ENCODE assay signal across 21 cellular contexts in the genomic region with DNA sequence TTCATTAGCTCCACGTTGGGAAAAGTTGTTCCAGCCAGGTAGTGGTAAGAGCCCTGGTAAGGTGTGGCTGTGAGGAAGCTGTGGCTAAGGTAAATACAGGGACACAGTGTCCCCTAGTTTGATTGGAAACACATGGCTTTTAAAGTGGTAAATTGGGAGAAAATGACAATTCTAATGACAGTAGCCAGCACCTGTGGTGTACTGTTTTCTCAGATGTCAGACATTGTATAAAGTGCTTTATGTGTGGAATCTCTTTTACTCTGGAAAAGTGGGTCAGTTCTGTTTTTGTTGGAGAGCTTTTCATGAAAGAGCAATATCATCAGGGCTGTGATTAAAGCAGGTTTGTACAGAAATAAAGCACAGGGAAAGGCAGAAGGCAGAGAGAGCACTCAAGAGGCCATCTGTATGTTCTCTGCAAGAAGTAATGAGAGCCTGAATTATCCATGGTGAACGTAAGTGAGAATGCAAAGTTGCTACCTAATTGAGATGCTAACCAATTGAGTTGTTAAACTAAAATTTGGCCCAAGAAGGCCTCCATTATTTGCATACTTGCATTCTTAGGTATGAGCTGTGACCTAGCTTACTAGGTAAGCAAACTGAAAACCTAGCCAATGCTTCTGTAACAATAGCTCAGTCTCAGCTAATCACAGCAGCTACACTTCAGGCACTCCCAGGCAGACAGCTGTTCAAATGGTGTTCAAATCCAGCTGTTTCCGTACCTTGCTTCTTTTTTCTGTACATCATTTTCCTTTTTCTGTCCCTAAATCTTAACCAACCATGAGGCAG. TPM values are rescaled to one million over a fixed set of nuclear protein-coding genes. Genes with fewer than 3 reads are reported as not detected.
DNase-seq lines count a peak whose midpoint lies in the region; ATAC-seq, FAIRE-seq and TF ChIP-seq lines count a peak whose summit lies in the region.
"Had no signal": no experiment of that assay in that cellular context is flagged by ENCODE, and none has a peak within 500 bp of the region (broad histone marks: within the 10 kb centered on the region; RNA-seq: fewer than 3 reads in every experiment).

No MANE protein-coding gene starts in this region.

- peaks cover 0 to 5% (median 0%) of the 10 kb centered on the region in 5 donors for H3K27me3 Mint-ChIP-seq in naive thymus-derived CD8-positive, alpha-beta T cell
- H3K27me3 Mint-ChIP-seq: activated naive CD8-positive, alpha-beta T cell treated with anti-CD3 and anti-CD28 coated beads, Interleukin-2, amount 50 U/mL, for 24 hours; T-cell had no signal

- TF ChIP-seq POLR2A in body of pancreas (IDR thresholded peaks at IDR 0.05) (no peak), lower leg skin (IDR thresholded peaks at IDR 0.05) (no peak)

- H3K27ac ChIP-seq in body of pancreas = no peak overlapping the region
- H3K27ac ChIP-seq in thoracic aorta = peak overlapping the region; percentile 1 to 20
- H3K27ac ChIP-seq: A549, BLaER1, brain microvascular endothelial cell had no signal

- H3K9me3 ChIP-seq in body of pancreas (no peaks in the 10 kb centered on the region), thoracic aorta (no peaks in the 10 kb centered on the region)
- H3K9me3 ChIP-seq: A549, BLaER1 had no signal

- no peaks in the 10 kb centered on the region for H3K36me3 Mint-ChIP-seq in naive thymus-derived CD8-positive, alpha-beta T cell
- H3K36me3 Mint-ChIP-seq: T-cell had no signal

- TF ChIP-seq CTCF in body of pancreas (IDR thresholded peaks at IDR 0.05) = no peak
- no peak for TF ChIP-seq CTCF in thoracic aorta (IDR thresholded peaks at IDR 0.05)
- no peak for TF ChIP-seq CTCF in lower leg skin (IDR thresholded peaks at IDR 0.05)

- H3K36me3 ChIP-seq in body of pancreas (replicated peaks in 1 of 2; ENCODE audit: insufficient read depth in 1 of 2, low read depth in 2 of 2) = no peaks in the 10 kb centered on the region
- peaks cover 18% of the 10 kb centered on the region for H3K36me3 ChIP-seq in thoracic aorta
- H3K36me3 ChIP-seq: BLaER1, brain microvascular endothelial cell had no signal

- 45 to 46% methylated on average over 3 of the region's 3 CpGs for WGBS in body of pancreas, 2 donors
- WGBS in lower leg skin, 2 donors = 71 to 75% methylated on average over 3 of the region's 3 CpGs

- H3K4me1 Mint-ChIP-seq in naive thymus-derived CD8-positive, alpha-beta T cell = no peaks in the 10 kb centered on the region
- H3K4me1 Mint-ChIP-seq: activated naive CD8-positive, alpha-beta T cell treated with anti-CD3 and anti-CD28 coated beads, Interleukin-2, amount 50 U/mL, for 24 hours; T-cell had no signal

- H3K4me3 Mint-ChIP-seq in naive thymus-derived CD8-positive, alpha-beta T cell = no peak overlapping the region
- H3K4me3 Mint-ChIP-seq: activated naive CD8-positive, alpha-beta T cell treated with anti-CD3 and anti-CD28 coated beads, Interleukin-2, amount 50 U/mL, for 24 hours; T-cell had no signal

- DNase-seq in NCI-H2107 treated with DMSO at 0.1 percent for 48 hours (lab: John Stamatoyannopoulos, UW; ENCODE audit: unreplicated experiment) (peak; percentile 27), NCI-H2107 (lab: John Stamatoyannopoulos, UW) (no peak), NCI-H69 (lab: John Stamatoyannopoulos, UW) (peak; percentile 77), body of pancreas (no peak), thoracic aorta (ENCODE audit: low spot score) (no peak), frontal cortex (ENCODE audit: low spot score in 2 of 2) (no peak), lower leg skin (ENCODE audit: low spot score in 2 of 2) (no peak)
- no peak for DNase-seq in naive thymus-derived CD8-positive, alpha-beta T cell
- DNase-seq: activated effector memory CD4-positive, alpha-beta T cell treated with Interleukin-2 at 50 U/mL for 16 hours; activated naive CD8-positive, alpha-beta T cell treated with anti-CD3 and anti-CD28 coated beads, Interleukin-2, amount 50 U/mL, for 24 hours; brain microvascular endothelial cell; HCEC 1CT; Kasumi-1; NCI-H510A; stimulated activated CD4-positive, alpha-beta T cell treated with anti-CD3 and anti-CD28 coated beads, Interleukin-12 subunit alpha, Interleukin-12 subunit beta, amount 100 ng/mL, for 4 hours; T-cell had no signal

- intact Hi-C loops in body of pancreas (cut with DNase I) (no loop called here), lower leg skin (cut with DNase I; ENCODE audit: low total_unique reads) (no loop called here)

- FAIRE-seq in frontal cortex (lab: Jason Lieb, UNC) = no peak
- FAIRE-seq: A549, colon, D721Med had no signal

- POLR2A ChIA-PET in naive thymus-derived CD8-positive, alpha-beta T cell (lab: Charles Lee) = no interaction called here

- H3K27me3 ChIP-seq in body of pancreas = no peaks in the 10 kb centered on the region
- H3K27me3 ChIP-seq in thoracic aorta (replicated peaks; ENCODE audit: insufficient read depth) = no peaks in the 10 kb centered on the region
- H3K27me3 ChIP-seq: BLaER1, brain microvascular endothelial cell had no signal

- H3K9me3 Mint-ChIP-seq in naive thymus-derived CD8-positive, alpha-beta T cell = peaks cover 0 to 1% (median 0%) of the 10 kb centered on the region in 9 donors
- H3K9me3 Mint-ChIP-seq: activated naive CD8-positive, alpha-beta T cell treated with anti-CD3 and anti-CD28 coated beads, Interleukin-2, amount 50 U/mL, for 24 hours; T-cell had no signal

- no peak overlapping the region for H3K4me3 ChIP-seq in body of pancreas
- H3K4me3 ChIP-seq in thoracic aorta = no peak overlapping the region
- no peak overlapping the region for H3K4me3 ChIP-seq in lower leg skin (ENCODE audit: low read depth, poor library complexity, severe bottlenecking)
- H3K4me3 ChIP-seq: A549, BLaER1 had no signal

- H3K4me1 ChIP-seq in body of pancreas (no peaks in the 10 kb centered on the region), thoracic aorta (ENCODE audit: control insufficient read depth in 1 of 2, low read depth in 2 of 2) (peaks cover 8 to 41% of the 10 kb centered on the region in 2 donors)
- H3K4me1 ChIP-seq: A549, BLaER1 had no signal

- peak; percentile 15 for ATAC-seq in body of pancreas
- no peak for ATAC-seq in thoracic aorta (ENCODE audit: insufficient number of reproducible peaks, low FRiP score, low read depth)
- ATAC-seq in naive thymus-derived CD8-positive, alpha-beta T cell = no peak
- ATAC-seq: A549, Right ventricle myocardium inferior, T-cell had no signal

- H3K27ac Mint-ChIP-seq in naive thymus-derived CD8-positive, alpha-beta T cell = no peak overlapping the region
- H3K27ac Mint-ChIP-seq: activated naive CD8-positive, alpha-beta T cell treated with anti-CD3 and anti-CD28 coated beads, Interleukin-2, amount 50 U/mL, for 24 hours; T-cell had no signal

RNA-seq across cellular contexts. Expression of gene MRAP2, which starts 28.2 kb away (rescaled TPM):
- total RNA-seq in body of pancreas = 1 to 10 TPM; 2.3 to 3.6 TPM
- total RNA-seq in thoracic aorta = 100 to 1,000 TPM in 1 of 2 donors, 10 to 100 TPM in 1; 67.5 to 104 TPM
- total RNA-seq in naive thymus-derived CD8-positive, alpha-beta T cell = not detected
- not detected for polyA plus RNA-seq in naive thymus-derived CD8-positive, alpha-beta T cell
- 7.7 TPM for total RNA-seq in frontal cortex
- 1 to 10 TPM; 2.6 to 4.1 (median 2.9) TPM for total RNA-seq in lower leg skin
- total RNA-seq: Right ventricle myocardium inferior, T-cell had no signal

Comparison
In these comparisons a context has a peak if more than half of its experiments do, and no peak if none do; other contexts are left out.
1. DNase-seq: peak in NCI-H2107 treated with DMSO at 0.1 percent for 48 hours (single experiment) and NCI-H69 (single experiment); none in NCI-H2107 (single experiment), body of pancreas (0 of 4), thoracic aorta (single experiment), naive thymus-derived CD8-positive, alpha-beta T cell (0 of 10), frontal cortex (0 of 2) and lower leg skin (0 of 2).
2. H3K27ac ChIP-seq: peak in thoracic aorta (2 of 2); none in body of pancreas (0 of 4).